ENCODE assay signal across 1 cellular context in the genomic region with DNA sequence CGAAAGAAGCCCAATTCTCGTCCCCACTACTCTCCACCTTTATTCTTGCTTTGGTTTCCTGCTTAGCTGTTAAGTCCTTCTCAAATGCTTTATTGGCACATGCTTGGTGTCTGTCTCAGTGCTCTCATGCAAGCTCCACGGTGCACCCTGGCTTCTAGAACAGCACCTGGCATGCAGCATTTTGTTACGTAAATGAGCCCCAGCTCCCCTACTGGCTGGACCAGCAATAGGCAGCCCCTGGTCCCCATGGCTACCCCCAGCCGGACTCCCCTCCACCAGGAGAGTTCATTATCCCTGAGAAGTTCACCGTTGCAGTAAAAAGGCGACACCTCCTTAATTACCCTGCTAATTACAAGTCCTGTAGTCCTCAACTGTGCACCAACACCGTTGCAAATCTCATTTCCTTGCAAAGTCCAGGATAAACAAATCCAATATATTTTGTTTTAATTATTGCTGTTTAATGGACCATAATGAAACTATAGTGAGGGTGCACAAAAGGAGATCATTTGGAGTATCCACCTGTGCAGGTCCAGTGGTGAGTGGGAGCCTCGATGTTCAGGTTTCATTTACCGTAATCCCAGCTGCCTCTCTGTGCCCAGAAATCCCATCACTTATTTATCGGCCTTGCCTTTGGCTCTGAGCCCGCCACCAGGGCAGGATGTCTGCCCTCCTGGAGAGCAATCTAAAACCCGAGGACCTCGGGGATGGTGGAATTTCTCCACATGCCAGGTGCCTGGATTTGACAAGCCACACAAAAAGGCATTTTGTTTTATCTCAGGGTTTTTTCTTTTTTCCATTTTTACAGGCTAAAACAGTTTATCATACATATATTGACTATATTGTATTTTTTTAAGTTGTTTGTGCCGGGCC.
TF ChIP-seq lines count a peak whose summit lies in the region.

No MANE protein-coding gene starts in this region.

TF ChIP-seq in GM12878, 131 proteins besides CTCF, POLR2A, EP300 and RAD21 (continued from another document):
- no peak for TF ChIP-seq NFXL1 (IDR thresholded peaks at IDR 0.05; ENCODE audit: borderline replicate concordance)
- no peak for TF ChIP-seq IKZF1 (conservative IDR thresholded peaks at IDR 0.05)
- TF ChIP-seq POLR2AphosphoS5 (IDR thresholded peaks at IDR 0.05; ENCODE audit: low read length), result no peak
